25 cellular contexts compared by ENCODE assay signal in the genomic region with DNA sequence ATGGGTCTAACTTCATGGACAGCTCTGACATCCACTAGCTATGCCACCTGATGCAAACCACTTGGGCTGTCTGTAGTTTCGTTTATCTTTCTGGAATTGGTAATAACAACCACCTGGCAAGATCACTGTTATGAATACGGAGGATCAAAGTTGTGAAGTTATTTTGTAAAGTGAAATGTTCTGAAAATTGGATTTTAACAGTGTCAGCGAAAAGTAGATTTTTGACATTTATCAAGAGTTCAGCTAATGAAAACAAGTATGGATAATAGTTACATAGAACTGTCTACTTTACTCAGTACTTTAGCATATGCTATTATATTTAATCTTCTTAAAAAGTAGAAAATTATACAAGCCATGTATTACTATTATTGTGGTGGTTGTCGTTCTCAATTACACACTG.
DNase-seq lines count a peak whose midpoint lies in the region; ATAC-seq, FAIRE-seq and TF ChIP-seq lines count a peak whose summit lies in the region.
"Had no signal": no experiment of that assay in that cellular context is flagged by ENCODE, and none has a peak within 500 bp of the region (broad histone marks: within the 10 kb centered on the region; RNA-seq: fewer than 3 reads in every experiment).

No MANE protein-coding gene starts in this region.

- CTCF ChIA-PET in HepG2 (lab: Yijun Ruan, JAX; ENCODE audit: low intra/inter-chr PET ratio, low total read pairs), result no interaction called here
- CTCF ChIA-PET in activated CD4-positive, alpha-beta memory T cell treated with anti-CD3 and anti-CD28 coated beads, Interleukin-2, amount 10 ng/mL, durations not matched to agents 7 days and 5 days (lab: Charles Lee), result interaction anchor here (1.4 kb wide), 1 partner anchor 304 kb away, joined by 4 read pairs; no protein-coding TSS in a partner anchor

- TF ChIP-seq RAD21 in HepG2 (CRISPR knock-in tag; IDR thresholded peaks at IDR 0.05), result no peak

- no peak for DNase-seq in HepG2 (ENCODE audit: low spot score)
- DNase-seq in right lobe of liver, result no peak
- DNase-seq in activated CD4-positive, alpha-beta memory T cell treated with anti-CD3 and anti-CD28 coated beads, Interleukin-2, amount 10 ng/mL, durations not matched to agents 7 days and 5 days, result no peak
- no peak for DNase-seq in effector memory CD8-positive, alpha-beta T cell
- no peak for DNase-seq in NCI-H1930 (lab: John Stamatoyannopoulos, UW)
- DNase-seq: activated CD8-positive, alpha-beta memory T cell treated with anti-CD3 and anti-CD28 coated beads, Interleukin-2, amount 50 U/mL, for 48 hours; colonic mucosa; DMS79 treated with DMSO at 0.1 percent for 48 hours; endodermal cell; HFFc6; islet precursor cell; Karpas-422; NCI-H2029; NCI-H2227 treated with DMSO at 0.1 percent for 48 hours; NCI-H748 treated with DMSO at 0.1 percent for 48 hours; testis had no signal

- TF ChIP-seq POLR2A in HepG2 (IDR thresholded peaks at IDR 0.05; ENCODE audit: insufficient read depth in 1 of 2, low read depth in 2 of 2, low read length in 2 of 2) (no peak), right lobe of liver (IDR thresholded peaks at IDR 0.05) (no peak)

- H3K27me3 ChIP-seq in HepG2 (ENCODE audit: control insufficient read depth in 1 of 2, insufficient read depth in 2 of 2, low read length in 2 of 2) (no peaks in the 10 kb centered on the region; a peak in 1 of 5 replicates), right lobe of liver (no peaks in the 10 kb centered on the region)
- H3K27me3 ChIP-seq: colonic mucosa, gastroesophageal sphincter, neural progenitor cell, testis, vagina had no signal

- H3K4me3 ChIP-seq in HepG2 (replicated peaks in 1 of 3; ENCODE audit: insufficient read depth in 1 of 3, low read depth in 2 of 3, low read length in 3 of 3), result no peak overlapping the region
- H3K4me3 ChIP-seq in right lobe of liver, result no peak overlapping the region
- H3K4me3 ChIP-seq: colonic mucosa, gastroesophageal sphincter, neural progenitor cell, testis, vagina had no signal

- no peak overlapping the region for H2AFZ ChIP-seq in HepG2 (ENCODE audit: low read length)

- H3K4me3 Mint-ChIP-seq in activated CD4-positive, alpha-beta memory T cell treated with anti-CD3 and anti-CD28 coated beads, Interleukin-2, amount 10 ng/mL, durations not matched to agents 7 days and 5 days, result peak overlapping the region; percentile 80
- H3K4me3 Mint-ChIP-seq in effector memory CD8-positive, alpha-beta T cell, result peak overlapping the region; percentile 75 to 81
- H3K4me3 Mint-ChIP-seq: endodermal cell, HFFc6, neural progenitor cell had no signal

- H3K36me3 Mint-ChIP-seq in activated CD4-positive, alpha-beta memory T cell treated with anti-CD3 and anti-CD28 coated beads, Interleukin-2, amount 10 ng/mL, durations not matched to agents 7 days and 5 days (ENCODE audit: low read depth), result peaks cover 81% of the 10 kb centered on the region
- H3K36me3 Mint-ChIP-seq in effector memory CD8-positive, alpha-beta T cell (ENCODE audit: insufficient read depth), result peaks cover 13% of the 10 kb centered on the region

- no peak overlapping the region for H3K4me2 ChIP-seq in HepG2 (ENCODE audit: low read depth, low read length)
- H3K4me2 ChIP-seq: neural progenitor cell had no signal

- H3K27ac ChIP-seq in HepG2 (ENCODE audit: extremely low read length, insufficient read depth, low read length) (no peak overlapping the region), right lobe of liver (no peak overlapping the region)
- H3K27ac ChIP-seq: colonic mucosa, gastroesophageal sphincter, neural progenitor cell, testis, vagina had no signal

- POLR2A ChIA-PET in HepG2 (lab: Yijun Ruan, JAX), result no interaction called here
- POLR2A ChIA-PET in activated CD4-positive, alpha-beta memory T cell treated with anti-CD3 and anti-CD28 coated beads, Interleukin-2, amount 10 ng/mL, durations not matched to agents 7 days and 5 days (lab: Charles Lee), result interaction anchor here (0.7 to 3.1 kb wide), 10 partner anchors 9 to 953 kb away, joined by 3 to 25 read pairs (median 4); a partner anchor contains a TSS

- 20% methylated on average over 4 of the region's 4 CpGs for WGBS in HepG2 (ENCODE audit: low lambda C conversion rate)
- WGBS in right lobe of liver (ENCODE audit: insufficient coverage, low coverage, low lambda C conversion rate, missing lambda C conversion rate), result 69% methylated on average over 4 of the region's 4 CpGs

- no peaks in the 10 kb centered on the region for H3K27me3 Mint-ChIP-seq in activated CD4-positive, alpha-beta memory T cell treated with anti-CD3 and anti-CD28 coated beads, Interleukin-2, amount 10 ng/mL, durations not matched to agents 7 days and 5 days
- H3K27me3 Mint-ChIP-seq in effector memory CD8-positive, alpha-beta T cell, result no peaks in the 10 kb centered on the region

- H3K4me1 ChIP-seq in HepG2 (ENCODE audit: insufficient read depth, low read length), result no peaks in the 10 kb centered on the region
- no peaks in the 10 kb centered on the region for H3K4me1 ChIP-seq in right lobe of liver
- H3K4me1 ChIP-seq: colonic mucosa, gastroesophageal sphincter, testis, vagina had no signal

- peaks cover 5% of the 10 kb centered on the region for H3K9me3 Mint-ChIP-seq in activated CD4-positive, alpha-beta memory T cell treated with anti-CD3 and anti-CD28 coated beads, Interleukin-2, amount 10 ng/mL, durations not matched to agents 7 days and 5 days
- H3K9me3 Mint-ChIP-seq in effector memory CD8-positive, alpha-beta T cell, result no peaks in the 10 kb centered on the region
- H3K9me3 Mint-ChIP-seq: endodermal cell, HFFc6, neural progenitor cell had no signal

- ATAC-seq in HepG2, result no peak
- ATAC-seq in right lobe of liver, result no peak
- ATAC-seq in effector memory CD8-positive, alpha-beta T cell (replicated peaks), result peak; percentile 31
- ATAC-seq in HG03469 (IDR thresholded peaks at IDR 0.05; ENCODE audit: unreplicated experiment), result no peak
- ATAC-seq in HG03139 (IDR thresholded peaks at IDR 0.05; ENCODE audit: unreplicated experiment), result no peak
- ATAC-seq: activated CD4-positive, CD25-positive, alpha-beta regulatory T cell treated with anti-CD3 and anti-CD28 coated beads, Interleukin-2, amount 50 U/mL, for 24 hours; gastroesophageal sphincter; Right ventricle myocardium inferior had no signal

- in situ Hi-C loops in HepG2 (cut with HindIII; ENCODE audit: extremely low pct_ligation_motif_present, low pct_unique_long_range_greater_than_20kb), result no loop called here

- no peak for FAIRE-seq in HepG2 (lab: Jason Lieb, UNC)
- FAIRE-seq: GM12891 had no signal

- peak overlapping the region; percentile 94 for H3K27ac Mint-ChIP-seq in activated CD4-positive, alpha-beta memory T cell treated with anti-CD3 and anti-CD28 coated beads, Interleukin-2, amount 10 ng/mL, durations not matched to agents 7 days and 5 days
- peak overlapping the region; percentile 79 to 96 for H3K27ac Mint-ChIP-seq in effector memory CD8-positive, alpha-beta T cell
- H3K27ac Mint-ChIP-seq: endodermal cell, HFFc6, neural progenitor cell, progenitor cell of endocrine pancreas had no signal

- H3K4me1 Mint-ChIP-seq in activated CD4-positive, alpha-beta memory T cell treated with anti-CD3 and anti-CD28 coated beads, Interleukin-2, amount 10 ng/mL, durations not matched to agents 7 days and 5 days, result peaks cover 47% of the 10 kb centered on the region
- H3K4me1 Mint-ChIP-seq in effector memory CD8-positive, alpha-beta T cell (ENCODE audit: low read depth in 2 of 2), result peaks cover 50 to 79% of the 10 kb centered on the region in 2 donors

- no TSS peak for BruUV-seq in HepG2 (replicated peaks; lab: Mats Ljungman, UMichigan)

- no peak for TF ChIP-seq CTCF in HepG2 (CRISPR knock-in tag; IDR thresholded peaks at IDR 0.05)
- TF ChIP-seq CTCF in right lobe of liver (IDR thresholded peaks at IDR 0.05), result no peak

- TF ChIP-seq EP300 in HepG2 (IDR thresholded peaks at IDR 0.05; ENCODE audit: low read depth in 2 of 2, low read length in 2 of 2), result no peak
- no peak for TF ChIP-seq EP300 in HepG2 (CRISPR knock-in tag; IDR thresholded peaks at IDR 0.05; ENCODE audit: borderline replicate concordance)

- H3K36me3 ChIP-seq in HepG2 (replicated peaks in 1 of 2; ENCODE audit: control insufficient read depth in 1 of 2, insufficient read depth in 2 of 2, low read length in 2 of 2) (no peaks in the 10 kb centered on the region), right lobe of liver (no peaks in the 10 kb centered on the region)
- H3K36me3 ChIP-seq: colonic mucosa, gastroesophageal sphincter, neural progenitor cell, vagina had no signal

- H3K79me2 ChIP-seq in HepG2 (ENCODE audit: insufficient read depth, low read length), result no peaks in the 10 kb centered on the region

- H3K9me3 ChIP-seq in HepG2 (ENCODE audit: low read length) (no peaks in the 10 kb centered on the region), right lobe of liver (no peaks in the 10 kb centered on the region)
- H3K9me3 ChIP-seq: colonic mucosa, gastroesophageal sphincter, testis, vagina had no signal

- H4K20me1 ChIP-seq in HepG2 (ENCODE audit: insufficient read depth, low read length), result no peaks in the 10 kb centered on the region

- intact Hi-C loops in HepG2 (cut with micrococcal nuclease; ENCODE audit: unreplicated experiment), result no loop called here
- intact Hi-C loops in right lobe of liver (cut with DNase I), result no loop called here

- no peak overlapping the region for H3K9ac ChIP-seq in HepG2 (ENCODE audit: insufficient read depth, low read depth, low read length)
- H3K9ac ChIP-seq: neural progenitor cell had no signal

TF ChIP-seq in HepG2, 621 proteins besides CTCF, POLR2A, EP300 and RAD21:
- TF ChIP-seq ZNF136 (CRISPR knock-in tag; IDR thresholded peaks at IDR 0.05; ENCODE audit: low read depth), result no peak
- peak; percentile 83 to 89 for TF ChIP-seq MAFK (conservative IDR thresholded peaks at IDR 0.05 in 1 of 2, IDR thresholded peaks at IDR 0.05 in 1 of 2; ENCODE audit: low read length in 2 of 2)
- TF ChIP-seq MAFF (IDR thresholded peaks at IDR 0.05; ENCODE audit: low read depth, low read length), result peak; percentile 79
- TF ChIP-seq, protein P1, sequence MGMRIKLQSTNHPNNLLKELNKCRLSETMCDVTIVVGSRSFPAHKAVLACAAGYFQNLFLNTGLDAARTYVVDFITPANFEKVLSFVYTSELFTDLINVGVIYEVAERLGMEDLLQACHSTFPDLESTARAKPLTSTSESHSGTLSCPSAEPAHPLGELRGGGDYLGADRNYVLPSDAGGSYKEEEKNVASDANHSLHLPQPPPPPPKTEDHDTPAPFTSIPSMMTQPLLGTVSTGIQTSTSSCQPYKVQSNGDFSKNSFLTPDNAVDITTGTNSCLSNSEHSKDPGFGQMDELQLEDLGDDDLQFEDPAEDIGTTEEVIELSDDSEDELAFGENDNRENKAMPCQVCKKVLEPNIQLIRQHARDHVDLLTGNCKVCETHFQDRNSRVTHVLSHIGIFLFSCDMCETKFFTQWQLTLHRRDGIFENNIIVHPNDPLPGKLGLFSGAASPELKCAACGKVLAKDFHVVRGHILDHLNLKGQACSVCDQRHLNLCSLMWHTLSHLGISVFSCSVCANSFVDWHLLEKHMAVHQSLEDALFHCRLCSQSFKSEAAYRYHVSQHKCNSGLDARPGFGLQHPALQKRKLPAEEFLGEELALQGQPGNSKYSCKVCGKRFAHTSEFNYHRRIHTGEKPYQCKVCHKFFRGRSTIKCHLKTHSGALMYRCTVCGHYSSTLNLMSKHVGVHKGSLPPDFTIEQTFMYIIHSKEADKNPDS (CRISPR knock-in tag; IDR thresholded peaks at IDR 0.05), result no peak
